ENCODE assay signal across 29 cellular contexts in the genomic region with DNA sequence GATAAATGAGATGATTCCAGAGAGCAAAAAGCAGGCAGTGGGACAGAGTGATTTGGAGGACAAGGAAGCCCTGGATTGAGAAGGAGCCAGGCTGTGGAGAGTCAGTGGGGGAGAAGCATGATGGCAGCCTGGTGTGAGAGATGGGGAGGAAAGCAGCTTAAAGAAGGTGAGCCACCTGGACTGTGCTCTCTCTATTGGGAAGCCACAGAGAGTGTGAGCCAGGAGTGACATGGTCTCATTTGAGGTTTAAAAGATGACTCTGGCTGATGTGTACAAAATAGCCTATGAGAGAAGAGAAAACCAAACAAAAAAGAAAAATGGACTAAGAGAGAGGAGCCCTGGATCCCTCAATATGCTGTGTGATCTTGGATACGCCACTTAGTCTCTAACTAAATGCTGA.
"Had no signal": no experiment of that assay in that cellular context is flagged by ENCODE, and none has a peak within 500 bp of the region (broad histone marks: within the 10 kb centered on the region; RNA-seq: fewer than 3 reads in every experiment).

No MANE protein-coding gene starts in this region.

- H3K4me1 Mint-ChIP-seq: activated naive CD8-positive, alpha-beta T cell treated with anti-CD3 and anti-CD28 coated beads for 36 hours; immature natural killer cell; nephron; stimulated activated memory B cell treated with anti-CD40 and anti-IgM and Interleukin-4, amounts not matched to agents 10 μg/mL and 1 μg/mL and 100 μg/mL, for 72 hours; stimulated activated naive CD8-positive, alpha-beta T cell treated with anti-CD3 and anti-CD28 coated beads, Interleukin-15, amount 100 ng/mL, for 72 hours had no signal

- H3K27me3 Mint-ChIP-seq: activated CD4-positive, alpha-beta memory T cell treated with anti-CD3 and anti-CD28 coated beads for 36 hours had no signal

- H3K27ac ChIP-seq: adrenal gland, ascending aorta, brain microvascular endothelial cell, lower lobe of right lung, neutrophil, skin epidermis, upper lobe of right lung had no signal

- H3K4me1 ChIP-seq: adrenal gland, ascending aorta, lower lobe of right lung, upper lobe of right lung had no signal

- H3K36me3 ChIP-seq: adrenal gland, ascending aorta, brain microvascular endothelial cell, lower lobe of right lung, neutrophil, upper lobe of right lung had no signal

- H3K27ac Mint-ChIP-seq: activated CD4-positive, alpha-beta memory T cell treated with anti-CD3 and anti-CD28 coated beads for 36 hours; activated CD4-positive, alpha-beta T cell treated with anti-CD3 and anti-CD28 coated beads, Interleukin-2, amount 10 ng/mL, durations not matched to agents 24 days and 14 days; activated naive CD4-positive, alpha-beta T cell treated with anti-CD3 and anti-CD28 coated beads for 36 hours; activated naive CD8-positive, alpha-beta T cell treated with anti-CD3 and anti-CD28 coated beads for 36 hours; activated T-helper 1 cell treated with anti-CD3 and anti-CD28 coated beads, Interleukin-12 subunit alpha, Interleukin-12 subunit beta, Interleukin-2, Interleukin-4 antibody, amounts not matched to agents 30 ng/mL and 10 ng/mL and 1 ng/mL, durations not matched to agents 14 hours and 24 hours and 36 hours; immature natural killer cell; nephron; stimulated activated memory B cell treated with anti-CD40 and anti-IgM and Interleukin-4, amounts not matched to agents 10 μg/mL and 1 μg/mL and 100 μg/mL, for 72 hours; stimulated activated naive CD8-positive, alpha-beta T cell treated with anti-CD3 and anti-CD28 coated beads, Interleukin-15, amount 100 ng/mL, for 72 hours had no signal

- DNase-seq: activated CD4-positive, alpha-beta memory T cell treated with anti-CD3 and anti-CD28 coated beads for 36 hours; activated CD4-positive, alpha-beta T cell treated with anti-CD3 and anti-CD28 coated beads, Interleukin-2, amount 10 ng/mL, durations not matched to agents 24 days and 14 days; activated CD4-positive, CD25-positive, alpha-beta regulatory T cell treated with anti-CD3 and anti-CD28 coated beads, Interleukin-2, amount 50 U/mL, for 72 hours; activated CD8-positive, alpha-beta memory T cell treated with anti-CD3 and anti-CD28 coated beads, Interleukin-2, amount 50 U/mL, for 4 hours; activated effector memory CD4-positive, alpha-beta T cell treated with anti-CD3 and anti-CD28 coated beads, Interleukin-2, amount 50 U/mL, for 16 hours; activated naive CD4-positive, alpha-beta T cell treated with anti-CD3 and anti-CD28 coated beads for 36 hours; activated naive CD8-positive, alpha-beta T cell treated with anti-CD3 and anti-CD28 coated beads for 36 hours; activated T-cell treated with anti-CD3 and anti-CD28 coated beads, Interleukin-2, amount 50 U/mL, for 1 hour; adrenal gland; brain microvascular endothelial cell; caudate nucleus; foreskin fibroblast; head of caudate nucleus; hypothalamus; immature natural killer cell; lower lobe of right lung; stimulated activated CD4-positive, alpha-beta T cell treated with anti-CD3 and anti-CD28 coated beads, Interleukin-4, amount 100 ng/mL, for 24 hours; stimulated activated naive CD8-positive, alpha-beta T cell treated with anti-CD3 and anti-CD28 coated beads, Interleukin-15, amount 100 ng/mL, for 72 hours; substantia nigra; T-helper 1 cell; upper lobe of right lung had no signal

- H3K4me3 Mint-ChIP-seq: activated CD4-positive, alpha-beta memory T cell treated with anti-CD3 and anti-CD28 coated beads for 36 hours; activated CD4-positive, alpha-beta T cell treated with anti-CD3 and anti-CD28 coated beads, Interleukin-2, amount 10 ng/mL, durations not matched to agents 24 days and 14 days; activated naive CD4-positive, alpha-beta T cell treated with anti-CD3 and anti-CD28 coated beads for 36 hours; activated naive CD8-positive, alpha-beta T cell treated with anti-CD3 and anti-CD28 coated beads for 36 hours; activated T-helper 1 cell treated with anti-CD3 and anti-CD28 coated beads, Interleukin-12 subunit alpha, Interleukin-12 subunit beta, Interleukin-2, Interleukin-4 antibody, amounts not matched to agents 30 ng/mL and 10 ng/mL and 1 ng/mL, durations not matched to agents 14 hours and 24 hours and 36 hours; immature natural killer cell; nephron; stimulated activated memory B cell treated with anti-CD40 and anti-IgM and Interleukin-4, amounts not matched to agents 10 μg/mL and 1 μg/mL and 100 μg/mL, for 72 hours; stimulated activated naive CD8-positive, alpha-beta T cell treated with anti-CD3 and anti-CD28 coated beads, Interleukin-15, amount 100 ng/mL, for 72 hours had no signal

- H3K9me3 ChIP-seq: adrenal gland, ascending aorta, lower lobe of right lung, neutrophil, upper lobe of right lung had no signal

- H3K27me3 ChIP-seq: adrenal gland, ascending aorta, brain microvascular endothelial cell, upper lobe of right lung had no signal

- ATAC-seq: esophagus mucosa; lower lobe of right lung; sciatic nerve; stimulated activated memory B cell treated with anti-CD40 and anti-IgM and Interleukin-4, amounts not matched to agents 10 μg/mL and 1 μg/mL and 100 μg/mL, for 72 hours; stimulated activated naive CD8-positive, alpha-beta T cell treated with anti-CD3 and anti-CD28 coated beads, Interleukin-15, amount 100 ng/mL, for 72 hours; upper lobe of right lung had no signal

- H3K4me3 ChIP-seq: adrenal gland, ascending aorta, lower lobe of right lung, skin epidermis, upper lobe of right lung had no signal

- H3K36me3 Mint-ChIP-seq: activated CD4-positive, alpha-beta memory T cell treated with anti-CD3 and anti-CD28 coated beads for 36 hours; activated naive CD8-positive, alpha-beta T cell treated with anti-CD3 and anti-CD28 coated beads for 36 hours; immature natural killer cell; stimulated activated memory B cell treated with anti-CD40 and anti-IgM and Interleukin-4, amounts not matched to agents 10 μg/mL and 1 μg/mL and 100 μg/mL, for 72 hours had no signal
